In the genomic region with DNA sequence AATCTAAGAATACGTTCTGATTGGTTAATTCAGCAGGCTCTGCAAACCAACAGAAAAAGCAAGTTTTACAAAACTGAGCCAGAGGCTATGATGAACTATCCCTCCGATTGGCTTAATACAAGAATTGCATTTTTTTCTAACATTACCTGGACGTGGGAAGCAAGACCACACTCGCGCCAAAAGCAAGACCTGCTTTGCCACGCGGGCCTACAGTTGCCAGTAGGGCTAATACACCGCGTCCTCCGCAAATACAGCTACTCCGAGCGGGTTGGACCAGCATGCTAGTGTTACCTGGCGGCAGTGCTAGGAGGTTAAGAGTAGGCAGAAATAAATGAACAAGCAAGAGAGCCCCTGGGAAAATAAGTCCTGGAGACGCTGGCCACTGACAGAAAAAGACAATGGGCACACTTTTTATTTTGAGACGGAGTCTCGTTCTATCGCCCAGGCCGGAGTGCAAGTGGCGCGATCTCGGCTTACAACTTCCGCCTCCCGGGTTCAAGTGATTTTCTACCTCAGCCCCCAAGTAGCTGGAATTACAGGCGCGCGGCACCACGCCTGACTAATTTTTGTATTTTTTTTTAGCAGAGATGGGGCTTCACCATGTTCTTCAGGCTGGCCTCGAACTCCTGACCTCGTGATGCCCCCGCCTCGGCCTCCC, we compare ENCODE assay signal across 8 cellular contexts.
DNase-seq lines count a peak whose midpoint lies in the region; ATAC-seq and TF ChIP-seq lines count a peak whose summit lies in the region.

No MANE protein-coding gene starts in this region.

- peak; percentile 49 for DNase-seq in T-helper 2 cell treated with Interferon-gamma antibody and Interleukin-4, amounts not matched to agents 5 μg/mL and 100 μg/mL, for 36 hours (ENCODE audit: low spot score)
- DNase-seq in dorsolateral prefrontal cortex (no peak), dedifferentiated amniotic fluid mesenchymal stem cell (ENCODE audit: extremely low spot score) (no peak), WERI-Rb-1 (no peak)
- DNase-seq in natural killer cell treated with Interleukin-12 subunit alpha and Interleukin-12 subunit beta and Interleukin-15 and Interleukin-18, amount 100 ng/mL, for 72 hours (ENCODE audit: low spot score), result no peak

- peaks cover 9% of the 10 kb centered on the region for H3K27me3 Mint-ChIP-seq in T-helper 2 cell treated with Interferon-gamma antibody and Interleukin-4, amounts not matched to agents 5 μg/mL and 100 μg/mL, for 36 hours (ENCODE audit: low read depth)
- no peaks in the 10 kb centered on the region for H3K27me3 Mint-ChIP-seq in natural killer cell treated with Interleukin-12 subunit alpha and Interleukin-12 subunit beta and Interleukin-15 and Interleukin-18, amount 100 ng/mL, for 72 hours

- H3K36me3 ChIP-seq in DOHH2 (ENCODE audit: control insufficient read depth, low read length) (no peaks in the 10 kb centered on the region), WERI-Rb-1 (no peaks in the 10 kb centered on the region)

- H3K9me2 ChIP-seq in DOHH2 (replicated peaks; ENCODE audit: control insufficient read depth, low read length), result no peaks in the 10 kb centered on the region

- H3K4me2 ChIP-seq in DOHH2 (ENCODE audit: low read length), result peak overlapping the region; percentile 73

- H3K36me3 Mint-ChIP-seq in T-helper 2 cell treated with Interferon-gamma antibody and Interleukin-4, amounts not matched to agents 5 μg/mL and 100 μg/mL, for 36 hours (ENCODE audit: low read depth), result no peaks in the 10 kb centered on the region
- H3K36me3 Mint-ChIP-seq in natural killer cell treated with Interleukin-12 subunit alpha and Interleukin-12 subunit beta and Interleukin-15 and Interleukin-18, amount 100 ng/mL, for 72 hours, result no peaks in the 10 kb centered on the region

- H3K27me3 ChIP-seq in DOHH2 (ENCODE audit: control insufficient read depth, low read length) (no peaks in the 10 kb centered on the region), dorsolateral prefrontal cortex (peaks cover 0 to 100% (median 78%) of the 10 kb centered on the region in 45 donors), WERI-Rb-1 (ENCODE audit: insufficient read depth, low read depth, severe bottlenecking) (no peaks in the 10 kb centered on the region)

- peak overlapping the region; percentile 71 for H3K4me3 ChIP-seq in DOHH2 (ENCODE audit: low read length)
- H3K4me3 ChIP-seq in dorsolateral prefrontal cortex, result peak overlapping the region in 54 of 59 donors; percentile 6 to 67 (median 54)
- no peak overlapping the region for H3K4me3 ChIP-seq in WERI-Rb-1 (ENCODE audit: low read depth, low read length)

- H3K4me1 ChIP-seq in DOHH2 (ENCODE audit: control insufficient read depth, low read length), result peaks cover 42% of the 10 kb centered on the region

- H3F3A ChIP-seq in DOHH2 (ENCODE audit: control insufficient read depth, insufficient read depth), result peaks cover 39% of the 10 kb centered on the region

- no peaks in the 10 kb centered on the region for H3K79me2 ChIP-seq in DOHH2 (ENCODE audit: control insufficient read depth, low read length)

- peaks cover 46% of the 10 kb centered on the region for H3K4me1 Mint-ChIP-seq in T-helper 2 cell treated with Interferon-gamma antibody and Interleukin-4, amounts not matched to agents 5 μg/mL and 100 μg/mL, for 36 hours (ENCODE audit: low read depth)
- peaks cover 33 to 41% of the 10 kb centered on the region in 2 donors for H3K4me1 Mint-ChIP-seq in natural killer cell treated with Interleukin-12 subunit alpha and Interleukin-12 subunit beta and Interleukin-15 and Interleukin-18, amount 100 ng/mL, for 72 hours (ENCODE audit: low read depth in 2 of 2)

- H3K27ac Mint-ChIP-seq in T-helper 2 cell treated with Interferon-gamma antibody and Interleukin-4, amounts not matched to agents 5 μg/mL and 100 μg/mL, for 36 hours, result peak overlapping the region; percentile 100
- H3K27ac Mint-ChIP-seq in natural killer cell treated with Interleukin-12 subunit alpha and Interleukin-12 subunit beta and Interleukin-15 and Interleukin-18, amount 100 ng/mL, for 72 hours, result peak overlapping the region; percentile 91 to 100

- ATAC-seq in HG02678 (IDR thresholded peaks at IDR 0.05; ENCODE audit: unreplicated experiment), result peak; percentile 22
- peak in 1 of 2 donors; percentile 14 for ATAC-seq in natural killer cell treated with Interleukin-12 subunit alpha and Interleukin-12 subunit beta and Interleukin-15 and Interleukin-18, amount 100 ng/mL, for 72 hours
- no peak for ATAC-seq in HG02571 (IDR thresholded peaks at IDR 0.05; ENCODE audit: unreplicated experiment)

- H3K27ac ChIP-seq in DOHH2 (ENCODE audit: low read depth, low read length) (peak overlapping the region; percentile 91), dorsolateral prefrontal cortex (peak overlapping the region in 2 of 59 donors; percentile 65 to 75), WERI-Rb-1 (no peak overlapping the region)

- H3K9me3 ChIP-seq in DOHH2 (ENCODE audit: control insufficient read depth, insufficient read depth, low read length) (no peaks in the 10 kb centered on the region), WERI-Rb-1 (ENCODE audit: severe bottlenecking) (no peaks in the 10 kb centered on the region)

- TF ChIP-seq CTCF in DOHH2 (IDR thresholded peaks at IDR 0.05; ENCODE audit: low read depth, low read length, poor library complexity, severe bottlenecking) (no peak), dorsolateral prefrontal cortex (IDR thresholded peaks at IDR 0.05 in 54 of 56, conservative IDR thresholded peaks at IDR 0.05 in 2 of 56; ENCODE audit: low read depth in 1 of 56, partially characterized antibody in 56 of 56) (no peak), WERI-Rb-1 (IDR thresholded peaks at IDR 0.05; ENCODE audit: low read depth, low read length) (no peak)

- no peaks in the 10 kb centered on the region for H4K20me1 ChIP-seq in DOHH2 (ENCODE audit: control insufficient read depth, insufficient read depth, low read depth, low read length)

- intact Hi-C loops in dorsolateral prefrontal cortex (cut with DNase I), result no loop called here

- peak overlapping the region; percentile 91 for H3K4me3 Mint-ChIP-seq in T-helper 2 cell treated with Interferon-gamma antibody and Interleukin-4, amounts not matched to agents 5 μg/mL and 100 μg/mL, for 36 hours
- peak overlapping the region; percentile 91 for H3K4me3 Mint-ChIP-seq in natural killer cell treated with Interleukin-12 subunit alpha and Interleukin-12 subunit beta and Interleukin-15 and Interleukin-18, amount 100 ng/mL, for 72 hours

- no peaks in the 10 kb centered on the region for H3K9me3 Mint-ChIP-seq in T-helper 2 cell treated with Interferon-gamma antibody and Interleukin-4, amounts not matched to agents 5 μg/mL and 100 μg/mL, for 36 hours
- no peaks in the 10 kb centered on the region for H3K9me3 Mint-ChIP-seq in natural killer cell treated with Interleukin-12 subunit alpha and Interleukin-12 subunit beta and Interleukin-15 and Interleukin-18, amount 100 ng/mL, for 72 hours
